ENCODE assay signal across 16 cellular contexts in genomic region chr1:64229307-64229706, GRCh38. TPM values are rescaled to one million over a fixed set of nuclear protein-coding genes. Genes with fewer than 3 reads are reported as not detected.
"Had no signal": no experiment of that assay in that cellular context is flagged by ENCODE, and none has a peak within 500 bp of the region (broad histone marks: within the 10 kb centered on the region; RNA-seq: fewer than 3 reads in every experiment).

No MANE protein-coding gene starts in this region.

- DNase-seq: amygdala, endodermal cell, erythroblast, kidney glomerular epithelial cell, lower lobe of right lung, midbrain, ovary, stomach had no signal

- ATAC-seq: lower lobe of right lung had no signal

- H3K4me1 Mint-ChIP-seq: activated naive CD4-positive, alpha-beta T cell treated with anti-CD3 and anti-CD28 coated beads, Interleukin-2, amount 50 U/mL, for 24 hours had no signal

- H3K27ac Mint-ChIP-seq: activated naive CD4-positive, alpha-beta T cell treated with anti-CD3 and anti-CD28 coated beads, Interleukin-2, amount 50 U/mL, for 24 hours; activated T-helper 2 cell treated with anti-CD3 and anti-CD28 coated beads, Interferon-gamma antibody, Interleukin-2, Interleukin-4, amounts not matched to agents 10 μg/mL and 5 μg/mL and 100 μg/mL, durations not matched to agents 14 hours and 24 hours and 36 hours; brain; endodermal cell; neural progenitor cell had no signal

- H3K9me3 Mint-ChIP-seq: activated naive CD4-positive, alpha-beta T cell treated with anti-CD3 and anti-CD28 coated beads, Interleukin-2, amount 50 U/mL, for 24 hours; activated T-helper 2 cell treated with anti-CD3 and anti-CD28 coated beads, Interferon-gamma antibody, Interleukin-2, Interleukin-4, amounts not matched to agents 10 μg/mL and 5 μg/mL and 100 μg/mL, durations not matched to agents 14 hours and 24 hours and 36 hours; endodermal cell; neural progenitor cell had no signal

- H3K4me3 Mint-ChIP-seq: activated naive CD4-positive, alpha-beta T cell treated with anti-CD3 and anti-CD28 coated beads, Interleukin-2, amount 50 U/mL, for 24 hours; brain; endodermal cell; neural progenitor cell had no signal

- H3K36me3 Mint-ChIP-seq: brain, neural progenitor cell had no signal

RNA-seq across cellular contexts. Expression of gene UBE2U, which starts 25.9 kb away (rescaled TPM):
- total RNA-seq: activated T-helper 2 cell treated with anti-CD3 and anti-CD28 coated beads, Interferon-gamma antibody, Interleukin-2, Interleukin-4, amounts not matched to agents 10 μg/mL and 5 μg/mL and 100 μg/mL, durations not matched to agents 14 hours and 24 hours and 36 hours; dermis microvascular lymphatic vessel endothelial cell; endodermal cell; hepatocyte; lower lobe of right lung; ovary; stomach; thoracic aorta; urinary bladder had no signal
